In genomic region chr17:5821057-5821456, GRCh38 we compare ENCODE assay signal across 17 cellular contexts.
DNase-seq lines count a peak whose midpoint lies in the region; ATAC-seq and TF ChIP-seq lines count a peak whose summit lies in the region.
"Had no signal": no experiment of that assay in that cellular context is flagged by ENCODE, and none has a peak within 500 bp of the region (broad histone marks: within the 10 kb centered on the region; RNA-seq: fewer than 3 reads in every experiment).

No MANE protein-coding gene starts in this region.

- no peaks in the 10 kb centered on the region for H3K36me3 ChIP-seq in MG63
- H3K36me3 ChIP-seq: adrenal gland, colonic mucosa, esophagus squamous epithelium had no signal

- peaks cover 23% of the 10 kb centered on the region for H3K27me3 Mint-ChIP-seq in activated CD4-positive, alpha-beta T cell treated with anti-CD3 and anti-CD28 coated beads for 36 hours
- H3K27me3 Mint-ChIP-seq in osteocyte (ENCODE audit: unreplicated experiment) = peaks cover 5% of the 10 kb centered on the region

- peak; percentile 23 for DNase-seq in activated CD4-positive, alpha-beta T cell treated with anti-CD3 and anti-CD28 coated beads for 36 hours
- no peak for DNase-seq in activated CD4-positive, alpha-beta T cell treated with anti-CD3 and anti-CD28 coated beads, Interleukin-2, amount 50 U/mL, for 1 hour
- DNase-seq in MG63 (peak; percentile 60), epithelial cell of esophagus (ENCODE audit: low read depth) (peak; percentile 63), osteocyte (ENCODE audit: extremely low spot score, unreplicated experiment) (peak; percentile 42), NCI-H345 (lab: John Stamatoyannopoulos, UW) (no peak), T1000 (lab: John Stamatoyannopoulos, UW) (no peak)
- DNase-seq: adrenal gland; CD8-positive, alpha-beta memory T cell; colonic mucosa; esophagus squamous epithelium; GOT3; NCI-H2171; nucleus accumbens had no signal

- no peak overlapping the region for H3K27ac Mint-ChIP-seq in activated CD4-positive, alpha-beta T cell treated with anti-CD3 and anti-CD28 coated beads for 36 hours
- no peak overlapping the region for H3K27ac Mint-ChIP-seq in osteocyte (ENCODE audit: unreplicated experiment)
- H3K27ac Mint-ChIP-seq: CD8-positive, alpha-beta memory T cell had no signal

- POLR2A ChIA-PET in activated CD4-positive, alpha-beta T cell treated with anti-CD3 and anti-CD28 coated beads for 36 hours (lab: Charles Lee) = no interaction called here

- H3K4me1 Mint-ChIP-seq in activated CD4-positive, alpha-beta T cell treated with anti-CD3 and anti-CD28 coated beads for 36 hours = no peaks in the 10 kb centered on the region
- H3K4me1 Mint-ChIP-seq in osteocyte (ENCODE audit: unreplicated experiment) = peaks cover 22% of the 10 kb centered on the region
- H3K4me1 Mint-ChIP-seq: CD8-positive, alpha-beta memory T cell had no signal

- H3K36me3 Mint-ChIP-seq in activated CD4-positive, alpha-beta T cell treated with anti-CD3 and anti-CD28 coated beads for 36 hours (ENCODE audit: low read depth) = no peaks in the 10 kb centered on the region
- H3K36me3 Mint-ChIP-seq in osteocyte (ENCODE audit: unreplicated experiment) = no peaks in the 10 kb centered on the region
- H3K36me3 Mint-ChIP-seq: CD8-positive, alpha-beta memory T cell had no signal

- TF ChIP-seq CTCF in epithelial cell of esophagus (IDR thresholded peaks at IDR 0.05; ENCODE audit: insufficient read depth, low read depth, low read length, missing control alignments) (no peak), osteocyte (IDR thresholded peaks at IDR 0.05) (no peak)

- H3K9me3 ChIP-seq in MG63 = no peaks in the 10 kb centered on the region
- H3K9me3 ChIP-seq: adrenal gland, colonic mucosa, esophagus squamous epithelium had no signal

- intact Hi-C loops in activated CD4-positive, alpha-beta T cell treated with anti-CD3 and anti-CD28 coated beads for 36 hours (cut with DNase I, micrococcal nuclease) = no loop called here

- no peak overlapping the region for H3K4me3 Mint-ChIP-seq in activated CD4-positive, alpha-beta T cell treated with anti-CD3 and anti-CD28 coated beads for 36 hours
- no peak overlapping the region for H3K4me3 Mint-ChIP-seq in osteocyte (ENCODE audit: unreplicated experiment)
- H3K4me3 Mint-ChIP-seq: CD8-positive, alpha-beta memory T cell had no signal

- H3K4me3 ChIP-seq in MG63 = no peak overlapping the region
- H3K4me3 ChIP-seq in epithelial cell of esophagus (ENCODE audit: low read length) = no peak overlapping the region
- H3K4me3 ChIP-seq: adrenal gland, colonic mucosa, esophagus squamous epithelium, SK-N-MC, skin epidermis had no signal

- H3K27me3 ChIP-seq in MG63 = no peaks in the 10 kb centered on the region
- H3K27me3 ChIP-seq: colonic mucosa had no signal

- H3K9me3 Mint-ChIP-seq in activated CD4-positive, alpha-beta T cell treated with anti-CD3 and anti-CD28 coated beads for 36 hours (ENCODE audit: low read depth) = no peaks in the 10 kb centered on the region
- no peaks in the 10 kb centered on the region for H3K9me3 Mint-ChIP-seq in osteocyte (ENCODE audit: unreplicated experiment)
- H3K9me3 Mint-ChIP-seq: CD8-positive, alpha-beta memory T cell had no signal

- ATAC-seq in activated CD4-positive, alpha-beta T cell treated with anti-CD3 and anti-CD28 coated beads for 36 hours = peak; percentile 71
- ATAC-seq in GM21619 (IDR thresholded peaks at IDR 0.05; ENCODE audit: unreplicated experiment) = no peak

- CTCF ChIA-PET in activated CD4-positive, alpha-beta T cell treated with anti-CD3 and anti-CD28 coated beads for 36 hours (lab: Charles Lee) = interaction anchor here (0.7 kb wide), 1 partner anchor 36 kb away, joined by 5 read pairs; no protein-coding TSS in a partner anchor

Comparison
In these comparisons a context has a peak if more than half of its experiments do, and no peak if none do; other contexts are left out.
1. DNase-seq: peak in activated CD4-positive, alpha-beta T cell treated with anti-CD3 and anti-CD28 coated beads for 36 hours (single experiment), MG63 (single experiment), epithelial cell of esophagus (single experiment) and osteocyte (single experiment); none in activated CD4-positive, alpha-beta T cell treated with anti-CD3 and anti-CD28 coated beads, Interleukin-2, amount 50 U/mL, for 1 hour (single experiment), NCI-H345 (single experiment) and T1000 (single experiment).